Comparison of ENCODE assay signal across 12 cellular contexts in the genomic region with DNA sequence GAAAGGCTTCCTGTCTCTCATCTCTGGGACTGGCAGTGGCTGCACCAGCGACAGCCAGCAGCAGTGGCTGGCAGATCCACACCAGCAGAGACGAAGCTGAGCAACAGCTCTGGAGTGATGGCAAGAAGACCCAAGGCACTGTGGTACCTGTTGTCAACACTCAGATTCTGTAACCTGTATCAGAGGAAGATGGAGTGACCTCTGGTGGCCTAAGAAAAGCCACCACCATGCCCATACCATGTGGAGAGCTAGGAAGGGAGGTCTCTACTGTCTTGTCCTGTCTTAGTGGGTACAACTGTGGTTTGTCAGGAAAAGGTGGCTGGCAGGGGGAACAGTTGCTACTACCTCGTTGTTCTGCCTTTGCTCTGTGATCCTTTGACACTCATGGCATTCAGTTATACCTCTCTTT. TPM values are rescaled to one million over a fixed set of nuclear protein-coding genes. Genes with fewer than 3 reads are reported as not detected.
DNase-seq lines count a peak whose midpoint lies in the region; ATAC-seq and TF ChIP-seq lines count a peak whose summit lies in the region.
"Had no signal": no experiment of that assay in that cellular context is flagged by ENCODE, and none has a peak within 500 bp of the region (broad histone marks: within the 10 kb centered on the region; RNA-seq: fewer than 3 reads in every experiment).

No MANE protein-coding gene starts in this region.

- H3K36me3 Mint-ChIP-seq in endodermal cell (ENCODE audit: low read depth): no peaks in the 10 kb centered on the region

- no peak overlapping the region for H3K27ac Mint-ChIP-seq in endodermal cell

- H3K79me2 ChIP-seq in DND-41 (ENCODE audit: insufficient read depth, low read length) (no peaks in the 10 kb centered on the region), OCI-LY1 (ENCODE audit: insufficient read depth, low read length) (no peaks in the 10 kb centered on the region)
- H3K79me2 ChIP-seq: parathyroid adenoma had no signal

- no peak overlapping the region for H3K4me3 Mint-ChIP-seq in endodermal cell

- H2AFZ ChIP-seq in DND-41 (ENCODE audit: low read depth, low read length) (no peak overlapping the region), OCI-LY1 (ENCODE audit: low read length) (no peak overlapping the region)
- H2AFZ ChIP-seq: parathyroid adenoma had no signal

- no peaks in the 10 kb centered on the region for H4K20me1 ChIP-seq in DND-41 (ENCODE audit: insufficient read depth, low read length)
- H4K20me1 ChIP-seq in OCI-LY1 (ENCODE audit: insufficient read depth, low read length): no peaks in the 10 kb centered on the region

- no peaks in the 10 kb centered on the region for H3F3A ChIP-seq in OCI-LY1 (ENCODE audit: insufficient read depth, low read length)

- WGBS in endodermal cell (ENCODE audit: insufficient coverage in 1 of 2, insufficient read length in 1 of 2), 2 experiments: 83 to 93% methylated on average over 3 of the region's 3 CpGs

- H3K4me1 Mint-ChIP-seq in endodermal cell: peaks cover 7% of the 10 kb centered on the region

- H3K27ac ChIP-seq in DND-41 (ENCODE audit: low read length) (no peak overlapping the region), OCI-LY1 (ENCODE audit: low read depth, low read length, poor library complexity, severe bottlenecking) (no peak overlapping the region), endodermal cell (ENCODE audit: low read depth, low read length) (no peak overlapping the region), SJCRH30 (no peak overlapping the region)
- H3K27ac ChIP-seq: parathyroid adenoma, SJSA1, uterus had no signal

- DNase-seq in 8988T (peak; percentile 14), DND-41 (no peak), endodermal cell (peak; percentile 63), SJCRH30 (no peak), sciatic nerve (ENCODE audit: low spot score) (no peak)
- DNase-seq: effector CD8-positive, alpha-beta T cell; uterus had no signal

- H3K36me3 ChIP-seq in DND-41 (ENCODE audit: insufficient read depth, low read length): no peaks in the 10 kb centered on the region
- H3K36me3 ChIP-seq in OCI-LY1 (ENCODE audit: insufficient read depth, low read length): no peaks in the 10 kb centered on the region
- no peaks in the 10 kb centered on the region for H3K36me3 ChIP-seq in endodermal cell (ENCODE audit: control insufficient read depth, insufficient read depth, low read length)
- no peaks in the 10 kb centered on the region for H3K36me3 ChIP-seq in SJCRH30
- H3K36me3 ChIP-seq: SJSA1, uterus had no signal

- H3K4me1 ChIP-seq in DND-41 (ENCODE audit: insufficient read depth, low read length) (no peaks in the 10 kb centered on the region), OCI-LY1 (ENCODE audit: insufficient read depth, low read length, severe bottlenecking) (no peaks in the 10 kb centered on the region), endodermal cell (ENCODE audit: control insufficient read depth, insufficient read depth, low read length) (no peaks in the 10 kb centered on the region), SJCRH30 (0 out of 2 replicates have a peak, but pooled peaks cover 2% of the 10 kb centered on the region)
- H3K4me1 ChIP-seq: parathyroid adenoma, uterus had no signal

- H3K4me3 ChIP-seq in DND-41 (ENCODE audit: low read depth in 1 of 2, low read length in 2 of 2) (no peak overlapping the region), OCI-LY1 (ENCODE audit: low read depth, low read length, poor library complexity, severe bottlenecking) (no peak overlapping the region), endodermal cell (ENCODE audit: low read length) (no peak overlapping the region), SJCRH30 (no peak overlapping the region)
- H3K4me3 ChIP-seq: SJSA1, uterus had no signal

- H3K27me3 ChIP-seq in DND-41 (ENCODE audit: insufficient read depth, low read length, poor library complexity) (peaks cover 9% of the 10 kb centered on the region), OCI-LY1 (ENCODE audit: insufficient read depth, low read length) (no peaks in the 10 kb centered on the region), endodermal cell (ENCODE audit: control insufficient read depth, insufficient read depth, low read length, poor library complexity, severe bottlenecking) (peaks cover 7% of the 10 kb centered on the region), SJCRH30 (no peaks in the 10 kb centered on the region; the same call in 1 of the 2 replicates)
- H3K27me3 ChIP-seq: SJSA1, uterus had no signal

- TF ChIP-seq CTCF in DND-41 (IDR thresholded peaks at IDR 0.05; ENCODE audit: borderline replicate concordance, extremely low read depth, low read length, poor library complexity, severe bottlenecking): peak; percentile 40
- TF ChIP-seq CTCF in OCI-LY1 (IDR thresholded peaks at IDR 0.05; ENCODE audit: low read length): peak; percentile 27; the same call in 1 of the 2 replicates
- TF ChIP-seq CTCF in endodermal cell (conservative IDR thresholded peaks at IDR 0.05): peak; percentile 66

- H3K27me3 Mint-ChIP-seq in endodermal cell (ENCODE audit: insufficient read depth): peaks cover 24% of the 10 kb centered on the region

- ATAC-seq in DND-41 (ENCODE audit: insufficient read depth, low read depth) (peak; percentile 47; the same call in 1 of the 3 replicates), HG02798 (IDR thresholded peaks at IDR 0.05; ENCODE audit: poor library complexity, unreplicated experiment) (no peak), sciatic nerve (no peak), GM18505 (IDR thresholded peaks at IDR 0.05; ENCODE audit: unreplicated experiment) (no peak)

- no peak for TF ChIP-seq POLR2A in GM18505 (IDR thresholded peaks at IDR 0.05; ENCODE audit: borderline replicate concordance, extremely low read depth, insufficient read depth, insufficient read length)

- H3K9me3 Mint-ChIP-seq in endodermal cell: no peaks in the 10 kb centered on the region

- no peak overlapping the region for H3K9ac ChIP-seq in DND-41 (ENCODE audit: low read depth, low read length)
- H3K9ac ChIP-seq in OCI-LY1 (ENCODE audit: low read length): no peak overlapping the region
- H3K9ac ChIP-seq in endodermal cell (ENCODE audit: extremely low read depth, low read length, poor library complexity, severe bottlenecking): no peak overlapping the region
- H3K9ac ChIP-seq: parathyroid adenoma had no signal

- H3K9me2 ChIP-seq in OCI-LY1 (ENCODE audit: low read depth, low read length): no peaks in the 10 kb centered on the region

- intact Hi-C loops in sciatic nerve (cut with DNase I): no loop called here

- no peaks in the 10 kb centered on the region for H3K9me3 ChIP-seq in DND-41 (ENCODE audit: insufficient read depth, low read length, severe bottlenecking)
- H3K9me3 ChIP-seq in OCI-LY1 (ENCODE audit: low read length): no peaks in the 10 kb centered on the region
- H3K9me3 ChIP-seq in endodermal cell (ENCODE audit: control insufficient read depth, low read length): no peaks in the 10 kb centered on the region
- no peaks in the 10 kb centered on the region for H3K9me3 ChIP-seq in SJCRH30 (replicated peaks)
- H3K9me3 ChIP-seq: SJSA1, uterus had no signal

- H3K4me2 ChIP-seq in DND-41 (ENCODE audit: insufficient read depth, low read length) (no peak overlapping the region), OCI-LY1 (ENCODE audit: low read length) (no peak overlapping the region)

RNA-seq across cellular contexts. Expression of gene RHBDL2, which starts 22.5 kb away (rescaled TPM):
- not detected for total RNA-seq in endodermal cell
- polyA plus RNA-seq in endodermal cell (2013, experiment 1 of 2): not detected
- not detected for polyA plus RNA-seq in endodermal cell (2013, experiment 2 of 2)
- total RNA-seq in SJCRH30 (2014; rRNA removed; shearing (Covaris generic)): 0.10 TPM in 1 of 2 replicates, not detected in the other
- 0.22 TPM for total RNA-seq in sciatic nerve

RNA-seq across cellular contexts. Expression of gene AKIRIN1, which starts 26.9 kb away (rescaled TPM):
- total RNA-seq in endodermal cell (100 to 1,000 TPM; 128 to 137 TPM), sciatic nerve (44.2 TPM)
- polyA plus RNA-seq in endodermal cell (2013, experiment 1 of 2): 93.5 TPM
- polyA plus RNA-seq in endodermal cell (2013, experiment 2 of 2): 90.5 TPM
- total RNA-seq in SJCRH30 (2014; rRNA removed; shearing (Covaris generic)): 108 and 110 TPM in 2 replicates

Comparison
In these comparisons a context has a peak if more than half of its experiments do, and no peak if none do; other contexts are left out.
1. DNase-seq: peak in 8988T (single experiment) and endodermal cell (single experiment); none in DND-41 (single experiment), SJCRH30 (0 of 2) and sciatic nerve (single experiment).
2. Peak in every context shown above with its lines, with median percentiles within 50 percentile points of each other: CTCF ChIP-seq.